ENCODE assay signal across 1 cellular context in genomic region chr6:168017629-168018028, GRCh38.
TF ChIP-seq lines count a peak whose summit lies in the region.

No MANE protein-coding gene starts in this region.

TF ChIP-seq in HepG2, 621 proteins besides CTCF, POLR2A, EP300 and RAD21 (continued from another document and continues in another):
- no peak for TF ChIP-seq PLSCR1 (CRISPR knock-in tag; IDR thresholded peaks at IDR 0.05; ENCODE audit: borderline replicate concordance)
- TF ChIP-seq IRF2 (CRISPR knock-in tag; IDR thresholded peaks at IDR 0.05): no peak
- TF ChIP-seq ZNF883 (CRISPR knock-in tag; IDR thresholded peaks at IDR 0.05; ENCODE audit: not compliant biosample characterization): no peak
- TF ChIP-seq, protein P1, sequence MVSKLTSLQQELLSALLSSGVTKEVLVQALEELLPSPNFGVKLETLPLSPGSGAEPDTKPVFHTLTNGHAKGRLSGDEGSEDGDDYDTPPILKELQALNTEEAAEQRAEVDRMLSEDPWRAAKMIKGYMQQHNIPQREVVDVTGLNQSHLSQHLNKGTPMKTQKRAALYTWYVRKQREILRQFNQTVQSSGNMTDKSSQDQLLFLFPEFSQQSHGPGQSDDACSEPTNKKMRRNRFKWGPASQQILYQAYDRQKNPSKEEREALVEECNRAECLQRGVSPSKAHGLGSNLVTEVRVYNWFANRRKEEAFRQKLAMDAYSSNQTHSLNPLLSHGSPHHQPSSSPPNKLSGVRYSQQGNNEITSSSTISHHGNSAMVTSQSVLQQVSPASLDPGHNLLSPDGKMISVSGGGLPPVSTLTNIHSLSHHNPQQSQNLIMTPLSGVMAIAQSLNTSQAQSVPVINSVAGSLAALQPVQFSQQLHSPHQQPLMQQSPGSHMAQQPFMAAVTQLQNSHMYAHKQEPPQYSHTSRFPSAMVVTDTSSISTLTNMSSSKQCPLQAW (CRISPR knock-in tag; IDR thresholded peaks at IDR 0.05): no peak
- TF ChIP-seq ZBTB20 (CRISPR knock-in tag; IDR thresholded peaks at IDR 0.05; ENCODE audit: borderline replicate concordance, low read depth): no peak
- TF ChIP-seq KLF12 (CRISPR knock-in tag; IDR thresholded peaks at IDR 0.05; ENCODE audit: borderline replicate concordance): no peak
- TF ChIP-seq XRCC5 (optimal IDR thresholded peaks at IDR 0.05; ENCODE audit: low read length): no peak
- TF ChIP-seq BCL6 (CRISPR knock-in tag; IDR thresholded peaks at IDR 0.05): 0 out of 2 replicates have a peak, but pooled peaks have one; percentile 6
- no peak for TF ChIP-seq ZNF558 (CRISPR knock-in tag; IDR thresholded peaks at IDR 0.05; ENCODE audit: borderline replicate concordance)
- no peak for TF ChIP-seq ISL2 (CRISPR knock-in tag; IDR thresholded peaks at IDR 0.05)
- TF ChIP-seq CBX2 (IDR thresholded peaks at IDR 0.05; ENCODE audit: low read depth, low read length): no peak
- TF ChIP-seq CBX2 (CRISPR knock-in tag; IDR thresholded peaks at IDR 0.05; ENCODE audit: low read depth): 0 out of 2 replicates have a peak, but pooled peaks have one; percentile 31
- TF ChIP-seq ZNF382 (CRISPR knock-in tag; IDR thresholded peaks at IDR 0.05; ENCODE audit: borderline replicate concordance): no peak
- TF ChIP-seq, protein P2, sequence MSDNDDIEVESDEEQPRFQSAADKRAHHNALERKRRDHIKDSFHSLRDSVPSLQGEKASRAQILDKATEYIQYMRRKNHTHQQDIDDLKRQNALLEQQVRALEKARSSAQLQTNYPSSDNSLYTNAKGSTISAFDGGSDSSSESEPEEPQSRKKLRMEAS (IDR thresholded peaks at IDR 0.05): peak; percentile 66; the same call in 1 of the 2 replicates
- no peak for TF ChIP-seq FOXA1 (IDR thresholded peaks at IDR 0.05)
- TF ChIP-seq FOXA1 (CRISPR knock-in tag; IDR thresholded peaks at IDR 0.05): peak; percentile 41; the same call in 1 of the 2 replicates
- no peak for TF ChIP-seq NCOA5 (CRISPR knock-in tag; IDR thresholded peaks at IDR 0.05)
- TF ChIP-seq, protein P3, sequence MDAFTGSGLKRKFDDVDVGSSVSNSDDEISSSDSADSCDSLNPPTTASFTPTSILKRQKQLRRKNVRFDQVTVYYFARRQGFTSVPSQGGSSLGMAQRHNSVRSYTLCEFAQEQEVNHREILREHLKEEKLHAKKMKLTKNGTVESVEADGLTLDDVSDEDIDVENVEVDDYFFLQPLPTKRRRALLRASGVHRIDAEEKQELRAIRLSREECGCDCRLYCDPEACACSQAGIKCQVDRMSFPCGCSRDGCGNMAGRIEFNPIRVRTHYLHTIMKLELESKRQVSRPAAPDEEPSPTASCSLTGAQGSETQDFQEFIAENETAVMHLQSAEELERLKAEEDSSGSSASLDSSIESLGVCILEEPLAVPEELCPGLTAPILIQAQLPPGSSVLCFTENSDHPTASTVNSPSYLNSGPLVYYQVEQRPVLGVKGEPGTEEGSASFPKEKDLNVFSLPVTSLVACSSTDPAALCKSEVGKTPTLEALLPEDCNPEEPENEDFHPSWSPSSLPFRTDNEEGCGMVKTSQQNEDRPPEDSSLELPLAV (CRISPR knock-in tag; conservative IDR thresholded peaks at IDR 0.05; ENCODE audit: low read depth): no peak
- TF ChIP-seq STAT5B (CRISPR knock-in tag; IDR thresholded peaks at IDR 0.05): no peak
- no peak for TF ChIP-seq ZBTB7B (CRISPR knock-in tag; IDR thresholded peaks at IDR 0.05)
- TF ChIP-seq, protein P4, sequence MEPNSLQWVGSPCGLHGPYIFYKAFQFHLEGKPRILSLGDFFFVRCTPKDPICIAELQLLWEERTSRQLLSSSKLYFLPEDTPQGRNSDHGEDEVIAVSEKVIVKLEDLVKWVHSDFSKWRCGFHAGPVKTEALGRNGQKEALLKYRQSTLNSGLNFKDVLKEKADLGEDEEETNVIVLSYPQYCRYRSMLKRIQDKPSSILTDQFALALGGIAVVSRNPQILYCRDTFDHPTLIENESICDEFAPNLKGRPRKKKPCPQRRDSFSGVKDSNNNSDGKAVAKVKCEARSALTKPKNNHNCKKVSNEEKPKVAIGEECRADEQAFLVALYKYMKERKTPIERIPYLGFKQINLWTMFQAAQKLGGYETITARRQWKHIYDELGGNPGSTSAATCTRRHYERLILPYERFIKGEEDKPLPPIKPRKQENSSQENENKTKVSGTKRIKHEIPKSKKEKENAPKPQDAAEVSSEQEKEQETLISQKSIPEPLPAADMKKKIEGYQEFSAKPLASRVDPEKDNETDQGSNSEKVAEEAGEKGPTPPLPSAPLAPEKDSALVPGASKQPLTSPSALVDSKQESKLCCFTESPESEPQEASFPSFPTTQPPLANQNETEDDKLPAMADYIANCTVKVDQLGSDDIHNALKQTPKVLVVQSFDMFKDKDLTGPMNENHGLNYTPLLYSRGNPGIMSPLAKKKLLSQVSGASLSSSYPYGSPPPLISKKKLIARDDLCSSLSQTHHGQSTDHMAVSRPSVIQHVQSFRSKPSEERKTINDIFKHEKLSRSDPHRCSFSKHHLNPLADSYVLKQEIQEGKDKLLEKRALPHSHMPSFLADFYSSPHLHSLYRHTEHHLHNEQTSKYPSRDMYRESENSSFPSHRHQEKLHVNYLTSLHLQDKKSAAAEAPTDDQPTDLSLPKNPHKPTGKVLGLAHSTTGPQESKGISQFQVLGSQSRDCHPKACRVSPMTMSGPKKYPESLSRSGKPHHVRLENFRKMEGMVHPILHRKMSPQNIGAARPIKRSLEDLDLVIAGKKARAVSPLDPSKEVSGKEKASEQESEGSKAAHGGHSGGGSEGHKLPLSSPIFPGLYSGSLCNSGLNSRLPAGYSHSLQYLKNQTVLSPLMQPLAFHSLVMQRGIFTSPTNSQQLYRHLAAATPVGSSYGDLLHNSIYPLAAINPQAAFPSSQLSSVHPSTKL (CRISPR knock-in tag; IDR thresholded peaks at IDR 0.05): peak; percentile 53
- no peak for TF ChIP-seq ZBTB14 (CRISPR knock-in tag; IDR thresholded peaks at IDR 0.05)
- TF ChIP-seq SOX5 (CRISPR knock-in tag; IDR thresholded peaks at IDR 0.05; ENCODE audit: borderline replicate concordance): peak; percentile 23; the same call in 1 of the 2 replicates
- TF ChIP-seq ZNF770 (CRISPR knock-in tag; IDR thresholded peaks at IDR 0.05): no peak
- TF ChIP-seq ZFP62 (CRISPR knock-in tag; IDR thresholded peaks at IDR 0.05): no peak
- TF ChIP-seq ZNF530 (CRISPR knock-in tag; IDR thresholded peaks at IDR 0.05; ENCODE audit: low read depth): no peak
- TF ChIP-seq, protein P5, sequence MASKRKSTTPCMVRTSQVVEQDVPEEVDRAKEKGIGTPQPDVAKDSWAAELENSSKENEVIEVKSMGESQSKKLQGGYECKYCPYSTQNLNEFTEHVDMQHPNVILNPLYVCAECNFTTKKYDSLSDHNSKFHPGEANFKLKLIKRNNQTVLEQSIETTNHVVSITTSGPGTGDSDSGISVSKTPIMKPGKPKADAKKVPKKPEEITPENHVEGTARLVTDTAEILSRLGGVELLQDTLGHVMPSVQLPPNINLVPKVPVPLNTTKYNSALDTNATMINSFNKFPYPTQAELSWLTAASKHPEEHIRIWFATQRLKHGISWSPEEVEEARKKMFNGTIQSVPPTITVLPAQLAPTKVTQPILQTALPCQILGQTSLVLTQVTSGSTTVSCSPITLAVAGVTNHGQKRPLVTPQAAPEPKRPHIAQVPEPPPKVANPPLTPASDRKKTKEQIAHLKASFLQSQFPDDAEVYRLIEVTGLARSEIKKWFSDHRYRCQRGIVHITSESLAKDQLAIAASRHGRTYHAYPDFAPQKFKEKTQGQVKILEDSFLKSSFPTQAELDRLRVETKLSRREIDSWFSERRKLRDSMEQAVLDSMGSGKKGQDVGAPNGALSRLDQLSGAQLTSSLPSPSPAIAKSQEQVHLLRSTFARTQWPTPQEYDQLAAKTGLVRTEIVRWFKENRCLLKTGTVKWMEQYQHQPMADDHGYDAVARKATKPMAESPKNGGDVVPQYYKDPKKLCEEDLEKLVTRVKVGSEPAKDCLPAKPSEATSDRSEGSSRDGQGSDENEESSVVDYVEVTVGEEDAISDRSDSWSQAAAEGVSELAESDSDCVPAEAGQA (IDR thresholded peaks at IDR 0.05; ENCODE audit: low read depth): no peak
- TF ChIP-seq, protein P5 (CRISPR knock-in tag; IDR thresholded peaks at IDR 0.05; ENCODE audit: borderline replicate concordance): no peak
- 0 out of 2 replicates have a peak, but pooled peaks have one; percentile 17 for TF ChIP-seq ELF3 (CRISPR knock-in tag; IDR thresholded peaks at IDR 0.05)
- TF ChIP-seq ETV6 (CRISPR knock-in tag; conservative IDR thresholded peaks at IDR 0.05): no peak
- no peak for TF ChIP-seq ZKSCAN1 (IDR thresholded peaks at IDR 0.05; ENCODE audit: low read length)
- TF ChIP-seq, protein P6, sequence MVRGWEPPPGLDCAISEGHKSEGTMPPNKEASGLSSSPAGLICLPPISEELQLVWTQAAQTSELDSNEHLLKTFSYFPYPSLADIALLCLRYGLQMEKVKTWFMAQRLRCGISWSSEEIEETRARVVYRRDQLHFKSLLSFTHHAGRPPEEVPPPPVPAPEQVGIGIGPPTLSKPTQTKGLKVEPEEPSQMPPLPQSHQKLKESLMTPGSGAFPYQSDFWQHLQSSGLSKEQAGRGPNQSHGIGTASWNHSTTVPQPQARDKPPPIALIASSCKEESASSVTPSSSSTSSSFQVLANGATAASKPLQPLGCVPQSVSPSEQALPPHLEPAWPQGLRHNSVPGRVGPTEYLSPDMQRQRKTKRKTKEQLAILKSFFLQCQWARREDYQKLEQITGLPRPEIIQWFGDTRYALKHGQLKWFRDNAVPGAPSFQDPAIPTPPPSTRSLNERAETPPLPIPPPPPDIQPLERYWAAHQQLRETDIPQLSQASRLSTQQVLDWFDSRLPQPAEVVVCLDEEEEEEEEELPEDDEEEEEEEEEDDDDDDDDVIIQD (CRISPR knock-in tag; IDR thresholded peaks at IDR 0.05; ENCODE audit: low read depth): peak; percentile 24; the same call in 1 of the 2 replicates
- TF ChIP-seq ONECUT2 (CRISPR knock-in tag; IDR thresholded peaks at IDR 0.05): no peak
- peak; percentile 70; the same call in 1 of the 2 replicates for TF ChIP-seq FOXK1 (CRISPR knock-in tag; IDR thresholded peaks at IDR 0.05; ENCODE audit: borderline replicate concordance, low read depth)
- TF ChIP-seq FOXA3 (CRISPR knock-in tag; IDR thresholded peaks at IDR 0.05): peak; percentile 91
- TF ChIP-seq, protein P7, sequence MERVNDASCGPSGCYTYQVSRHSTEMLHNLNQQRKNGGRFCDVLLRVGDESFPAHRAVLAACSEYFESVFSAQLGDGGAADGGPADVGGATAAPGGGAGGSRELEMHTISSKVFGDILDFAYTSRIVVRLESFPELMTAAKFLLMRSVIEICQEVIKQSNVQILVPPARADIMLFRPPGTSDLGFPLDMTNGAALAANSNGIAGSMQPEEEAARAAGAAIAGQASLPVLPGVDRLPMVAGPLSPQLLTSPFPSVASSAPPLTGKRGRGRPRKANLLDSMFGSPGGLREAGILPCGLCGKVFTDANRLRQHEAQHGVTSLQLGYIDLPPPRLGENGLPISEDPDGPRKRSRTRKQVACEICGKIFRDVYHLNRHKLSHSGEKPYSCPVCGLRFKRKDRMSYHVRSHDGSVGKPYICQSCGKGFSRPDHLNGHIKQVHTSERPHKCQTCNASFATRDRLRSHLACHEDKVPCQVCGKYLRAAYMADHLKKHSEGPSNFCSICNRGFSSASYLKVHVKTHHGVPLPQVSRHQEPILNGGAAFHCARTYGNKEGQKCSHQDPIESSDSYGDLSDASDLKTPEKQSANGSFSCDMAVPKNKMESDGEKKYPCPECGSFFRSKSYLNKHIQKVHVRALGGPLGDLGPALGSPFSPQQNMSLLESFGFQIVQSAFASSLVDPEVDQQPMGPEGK (CRISPR knock-in tag; IDR thresholded peaks at IDR 0.05): 0 out of 2 replicates have a peak, but pooled peaks have one; percentile 16
- TF ChIP-seq ZNF607 (CRISPR knock-in tag; IDR thresholded peaks at IDR 0.05; ENCODE audit: borderline replicate concordance): peak; percentile 27; the same call in 1 of the 2 replicates
